In the genomic region with DNA sequence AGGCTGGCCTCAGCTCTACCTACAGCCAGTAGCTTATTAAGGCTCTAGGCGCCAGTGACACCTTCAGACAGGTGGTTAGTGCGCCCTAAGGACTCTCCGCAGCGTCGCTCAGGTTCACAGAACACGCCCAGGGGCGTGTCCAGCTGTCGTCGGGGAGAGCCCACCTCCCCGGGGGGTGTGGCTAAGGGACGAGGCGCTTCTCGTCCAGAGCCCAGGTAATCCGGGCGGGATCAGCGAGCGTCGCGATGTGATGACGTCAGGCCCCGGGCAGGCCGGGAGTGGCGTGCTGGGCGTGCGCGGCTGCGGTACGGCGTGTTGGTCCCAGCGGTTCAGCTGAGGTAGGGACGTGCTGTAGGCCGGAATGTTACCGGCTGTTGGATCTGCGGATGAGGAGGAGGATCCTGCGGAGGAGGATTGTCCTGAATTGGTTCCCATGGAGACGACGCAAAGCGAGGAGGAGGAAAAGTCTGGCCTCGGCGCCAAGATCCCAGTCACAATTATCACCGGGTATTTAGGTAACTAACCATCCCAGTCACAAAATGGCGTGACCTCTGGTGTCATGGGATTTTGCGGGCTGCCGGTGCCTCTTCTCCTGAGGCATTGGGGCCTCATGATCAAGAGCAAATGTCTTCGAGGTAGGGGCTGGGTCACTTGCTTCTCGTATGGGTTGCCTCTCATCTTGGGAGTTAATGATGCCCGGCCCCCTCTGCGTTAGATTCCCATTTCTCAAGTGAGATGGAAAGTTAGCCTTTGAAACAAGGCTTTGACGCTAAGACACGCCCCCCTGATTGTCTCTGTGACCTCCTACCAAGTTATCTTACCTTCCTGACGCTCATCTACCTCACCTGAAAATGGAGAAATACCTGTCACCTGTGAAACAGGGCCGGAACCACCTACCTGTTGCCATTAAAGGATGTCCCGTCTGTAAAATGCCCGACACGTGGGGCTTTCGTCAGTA, we compare ENCODE assay signal across 8 cellular contexts. TPM values are rescaled to one million over a fixed set of nuclear protein-coding genes. Genes with fewer than 3 reads are reported as not detected.
DNase-seq lines count a peak whose midpoint lies in the region; ATAC-seq, FAIRE-seq and TF ChIP-seq lines count a peak whose summit lies in the region.
"Not testable (repeated sequence)": the region's sequence is repeated elsewhere in the genome, so short reads cannot be mapped to it uniquely, and the experiment has no call there.

A gene (plus strand): TSS at position 184 of the 958 bp plus-strand sequence. CDS start 178 bp downstream, at position 362.

- not testable (repeated sequence) for H2AK5ac ChIP-seq in IMR-90 (ENCODE audit: low read depth, low read length)

- POLR2A ChIA-PET in IMR-90 (lab: Charles Lee; ENCODE audit: unreplicated experiment), result not testable (repeated sequence)

- intact Hi-C loops in IMR-90 (cut with micrococcal nuclease); kidney (cut with DNase I); posterior cingulate gyrus (cut with DNase I): not testable (repeated sequence)

- not testable (repeated sequence) for H3K79me1 ChIP-seq in IMR-90 (ENCODE audit: low read depth in 1 of 2, low read length in 2 of 2)

- H2BK120ac ChIP-seq in IMR-90 (ENCODE audit: low read depth, low read length), result not testable (repeated sequence)

- TF ChIP-seq CTCF in C4-2B (conservative IDR thresholded peaks at IDR 0.05); IMR-90 (conservative IDR thresholded peaks at IDR 0.05; ENCODE audit: low read depth, low read length); kidney (IDR thresholded peaks at IDR 0.05; ENCODE audit: borderline replicate concordance, extremely low read depth, insufficient read depth): not testable (repeated sequence)

- not testable (repeated sequence) for H3K4me1 ChIP-seq in IMR-90 (ENCODE audit: control insufficient read depth, insufficient read depth, low read length); kidney (ENCODE audit: control insufficient read depth in 1 of 2, insufficient read depth in 1 of 2, low read depth in 1 of 2, low read length in 2 of 2)

- H3K23ac ChIP-seq in IMR-90 (ENCODE audit: low read depth, low read length), result not testable (repeated sequence)

- H4K8ac ChIP-seq in IMR-90 (ENCODE audit: low read depth in 2 of 2, low read length in 2 of 2), result peak within 1 kb of the TSS; percentile 66 to 76; a peak in 2 of 4 replicates

- in situ Hi-C loops in IMR-90 (cut with MboI; ENCODE audit: low sequenced_read_pairs); endometrial microvascular endothelial cells (cut with HindIII; ENCODE audit: inconsistent ontology term, low pct_unique_long_range_greater_than_20kb, low sequenced_read_pairs): not testable (repeated sequence)

- H3K27me3 ChIP-seq in IMR-90 (ENCODE audit: control insufficient read depth, insufficient read depth, low read length), result not testable (repeated sequence)

- TF ChIP-seq RAD21 in IMR-90 (IDR thresholded peaks at IDR 0.05; ENCODE audit: low read length), result not testable (repeated sequence)

- H3K56ac ChIP-seq in IMR-90 (ENCODE audit: extremely low read depth, insufficient read depth, low read length), result peak within 1 kb of the TSS; percentile 30; the same call in 1 of the 2 replicates

- H3K27ac ChIP-seq in C4-2B (peak within 1 kb of the TSS; percentile 52), IMR-90 (ENCODE audit: insufficient read depth, low read length) (peak within 1 kb of the TSS; percentile 69)
- not testable (repeated sequence) for H3K27ac ChIP-seq in kidney (ENCODE audit: low read depth in 2 of 2, low read length in 2 of 2)

- H2BK5ac ChIP-seq in IMR-90 (ENCODE audit: low read depth, low read length, poor library complexity, severe bottlenecking), result not testable (repeated sequence)

- no CpG with 5 or more reads among the region's 56 CpGs for WGBS in IMR-90 (ENCODE audit: extremely low coverage in 2 of 2, insufficient read length in 1 of 2), 2 experiments

- not testable (repeated sequence) for H4K20me1 ChIP-seq in IMR-90 (ENCODE audit: insufficient read depth, low read length)

- FAIRE-seq in kidney (lab: Jason Lieb, UNC), result not testable (repeated sequence)

- peak within 1 kb of the TSS; percentile 56 for H3K4me3 ChIP-seq in IMR-90 (ENCODE audit: insufficient read depth, low read depth, low read length)
- H3K4me3 ChIP-seq in kidney (ENCODE audit: low read length in 2 of 2), result peak within 1 kb of the TSS; percentile 61 to 71

- not testable (repeated sequence) for DNase-seq in IMR-90
- DNase-seq in T-helper 22 cell (ENCODE audit: low read depth) (peak; percentile 75), kidney (peak; percentile 90), posterior cingulate gyrus (peak; percentile 13 to 93 (median 40))
- DNase-seq in activated gamma-delta T cell treated with anti-CD3 and anti-CD28 coated beads, Interleukin-2, amount 50 U/mL, for 16 hours (ENCODE audit: low read depth), result peak; percentile 55
- DNase-seq in stimulated activated CD8-positive, alpha-beta memory T cell treated with anti-CD3 and anti-CD28 coated beads, Interleukin-2, amount 100 ng/mL, for 48 hours (ENCODE audit: low read depth in 2 of 2), result peak; percentile 51 to 63

- not testable (repeated sequence) for H4K91ac ChIP-seq in IMR-90 (ENCODE audit: insufficient read depth, low read depth, low read length)

- peak within 1 kb of the TSS; percentile 47 for H3K4me2 ChIP-seq in IMR-90 (ENCODE audit: low read depth, low read length)

- H3K9me1 ChIP-seq in IMR-90 (ENCODE audit: insufficient read depth, low read length), result not testable (repeated sequence)

- H2AFZ ChIP-seq in IMR-90 (replicated peaks; ENCODE audit: low read length, poor library complexity), result not testable (repeated sequence)

- not testable (repeated sequence) for H3K9me3 ChIP-seq in IMR-90 (ENCODE audit: control insufficient read depth, insufficient read depth, low read length); kidney (ENCODE audit: control insufficient read depth in 1 of 2, low read length in 2 of 2)

- H2BK15ac ChIP-seq in IMR-90 (ENCODE audit: low read depth, low read length), result not testable (repeated sequence)

- peak within 1 kb of the TSS; percentile 72; the same call in 1 of the 2 replicates for H4K5ac ChIP-seq in IMR-90 (ENCODE audit: low read depth, low read length)

- not testable (repeated sequence) for ATAC-seq in IMR-90 (ENCODE audit: low read depth)

- H3K36me3 ChIP-seq in IMR-90 (ENCODE audit: control insufficient read depth, insufficient read depth, low read length); kidney (ENCODE audit: control insufficient read depth in 1 of 2, insufficient read depth in 2 of 2, low read length in 2 of 2): not testable (repeated sequence)

- H3K9ac ChIP-seq in IMR-90 (ENCODE audit: low read depth, low read length) (peak within 1 kb of the TSS; percentile 89), kidney (ENCODE audit: low read length in 2 of 2) (peak within 1 kb of the TSS in 1 of 2 donors; percentile 58)

- not testable (repeated sequence) for TF ChIP-seq POLR2A in IMR-90 (IDR thresholded peaks at IDR 0.05; ENCODE audit: low read depth, low read length)

- BruUV-seq in IMR-90 (replicated peaks; lab: Mats Ljungman, UMichigan), result not testable (repeated sequence)

- not testable (repeated sequence) for H3K18ac ChIP-seq in IMR-90 (ENCODE audit: low read depth, low read length)

- dilution Hi-C loops in IMR-90 (cut with HindIII; ENCODE audit: low sequenced_read_pairs, unreplicated experiment), result not testable (repeated sequence)

- CTCF ChIA-PET in IMR-90 (lab: Yijun Ruan, JAX), result not testable (repeated sequence)

- H2AK9ac ChIP-seq in IMR-90 (replicated peaks; ENCODE audit: low read depth, low read length, poor library complexity), result not testable (repeated sequence)

- not testable (repeated sequence) for H3K14ac ChIP-seq in IMR-90 (replicated peaks; ENCODE audit: low read depth, low read length)

- not testable (repeated sequence) for H2BK20ac ChIP-seq in IMR-90 (ENCODE audit: low read depth, low read length)

- peak within 1 kb of the TSS; percentile 65; the same call in 1 of the 2 replicates for H3K4ac ChIP-seq in IMR-90 (ENCODE audit: low read depth, low read length)

RNA-seq across cellular contexts. Expression of the gene that starts here (rescaled TPM):
- 7.0 and 17.2 TPM in 2 replicates for total RNA-seq in IMR-90 (2012; rRNA removed)
- polyA plus RNA-seq in IMR-90 (2012; rRNA removed), result 9.7 and 11.2 TPM in 2 replicates
- polyA plus RNA-seq in IMR-90 (2012; cell fraction: cytosol; rRNA removed), result 1.7 and 3.8 TPM in 2 replicates
- polyA plus RNA-seq in IMR-90 (2012; cell fraction: nucleus; rRNA removed; ENCODE audit: low replicate concordance), result 2.4 and 14.8 TPM in 2 replicates
- 23.0 TPM for total RNA-seq in endometrial microvascular endothelial cells (ENCODE audit: inconsistent ontology term)
- 31.0 TPM for total RNA-seq in kidney
- polyA plus RNA-seq in kidney (ENCODE audit: insufficient read depth, low read depth, low replicate concordance), result 32.7 TPM
